23 cellular contexts compared by ENCODE assay signal in genomic region chr2:226184540-226184939, GRCh38.
DNase-seq lines count a peak whose midpoint lies in the region; ATAC-seq, FAIRE-seq and TF ChIP-seq lines count a peak whose summit lies in the region.
"Had no signal": no experiment of that assay in that cellular context is flagged by ENCODE, and none has a peak within 500 bp of the region (broad histone marks: within the 10 kb centered on the region; RNA-seq: fewer than 3 reads in every experiment).

No MANE protein-coding gene starts in this region.

- H3K9ac ChIP-seq in keratinocyte (ENCODE audit: control insufficient read depth, extremely low read depth, insufficient read depth, low read length) = no peak overlapping the region
- H3K9ac ChIP-seq in subcutaneous abdominal adipose tissue (ENCODE audit: low read length in 5 of 5) = no peak overlapping the region

- no peaks in the 10 kb centered on the region for H3K79me2 ChIP-seq in keratinocyte (ENCODE audit: control insufficient read depth, insufficient read depth, low read length)

- H3K9me3 ChIP-seq in keratinocyte (ENCODE audit: control insufficient read depth, low read depth, low read length) (peaks cover 10% of the 10 kb centered on the region), subcutaneous abdominal adipose tissue (ENCODE audit: control insufficient read depth in 5 of 5, low read length in 5 of 5) (peaks cover 0 to 10% (median 5%) of the 10 kb centered on the region in 5 donors)

- FAIRE-seq in keratinocyte (lab: Jason Lieb, UNC) = no peak

- H3K4me3 ChIP-seq in keratinocyte (ENCODE audit: control insufficient read depth in 2 of 3, extremely low read depth in 1 of 3, insufficient read depth in 2 of 3, low read depth in 1 of 3, low read length in 3 of 3) (no peak overlapping the region), subcutaneous abdominal adipose tissue (ENCODE audit: low read depth in 1 of 5, low read length in 5 of 5) (no peak overlapping the region)

- dilution Hi-C loops in keratinocyte (cut with MboI; ENCODE audit: extremely low pct_ligation_motif_present, low sequenced_read_pairs) = no loop called here

- H2AFZ ChIP-seq in keratinocyte (ENCODE audit: control insufficient read depth, low read length) = no peak overlapping the region

- no peak for TF ChIP-seq CTCF in keratinocyte (optimal IDR thresholded peaks at IDR 0.05 in 1 of 3, IDR thresholded peaks at IDR 0.05 in 1 of 3, conservative IDR thresholded peaks at IDR 0.05 in 1 of 3; ENCODE audit: extremely low read depth in 1 of 3, insufficient read depth in 2 of 3, low read length in 3 of 3)

- peak overlapping the region; percentile 88 for H3K27ac ChIP-seq in keratinocyte (ENCODE audit: control insufficient read depth, insufficient read depth, low read length)
- H3K27ac ChIP-seq in subcutaneous abdominal adipose tissue (ENCODE audit: low read depth, low read length) = peak overlapping the region; percentile 74
- H3K27ac ChIP-seq: 22Rv1 had no signal

- no peaks in the 10 kb centered on the region for H3K9me1 ChIP-seq in keratinocyte (ENCODE audit: control insufficient read depth, extremely low read depth, insufficient read depth, low read length)

- no peaks in the 10 kb centered on the region for H3K27me3 ChIP-seq in keratinocyte (ENCODE audit: control insufficient read depth, extremely low read depth, insufficient read depth, low read length)
- no peaks in the 10 kb centered on the region for H3K27me3 ChIP-seq in subcutaneous abdominal adipose tissue (ENCODE audit: control insufficient read depth in 5 of 5, insufficient read depth in 4 of 5, low read length in 5 of 5)

- H3K4me1 ChIP-seq in keratinocyte (ENCODE audit: control insufficient read depth, extremely low read depth, insufficient read depth, low read length) (peaks cover 21% of the 10 kb centered on the region), subcutaneous abdominal adipose tissue (ENCODE audit: control insufficient read depth in 5 of 5, insufficient read depth in 5 of 5, low read length in 5 of 5) (peaks cover 0 to 36% (median 23%) of the 10 kb centered on the region in 5 donors)

- no peaks in the 10 kb centered on the region for H4K20me1 ChIP-seq in keratinocyte (ENCODE audit: control insufficient read depth, extremely low read depth, insufficient read depth, low read length)

- DNase-seq in DMS 273 (lab: John Stamatoyannopoulos, UW; ENCODE audit: unreplicated experiment) (peak; percentile 51), DMS 273 treated with DMSO at 0.1 percent for 48 hours (lab: John Stamatoyannopoulos, UW) (no peak), keratinocyte (ENCODE audit: low read depth, low spot score) (no peak), COLO668 (lab: John Stamatoyannopoulos, UW; ENCODE audit: unreplicated experiment) (no peak), LoVo (ENCODE audit: low spot score) (no peak)
- DNase-seq: activated B cell treated with CpG ODN at 0.5 μM for 24 hours; activated CD4-positive, alpha-beta memory T cell treated with anti-CD3 and anti-CD28 coated beads, Interleukin-2, amount 10 ng/mL, durations not matched to agents 7 days and 5 days; activated naive CD4-positive, alpha-beta T cell; activated T-cell treated with anti-CD3 and anti-CD28 coated beads for 4 hours; C1 segment of cervical spinal cord; cerebellar nuclear complex; effector CD4-positive, alpha-beta T cell; GF-D8; glutamatergic neuron; midbrain; NCI-H774; right cardiac atrium; stimulated activated CD4-positive, alpha-beta T cell treated with anti-CD3 and anti-CD28 coated beads, Interleukin-15, amount 100 ng/mL, for 24 hours had no signal

- ATAC-seq in SK-N-SH treated with all-trans-retinoic acid at 6 μM for 48 hours = no peak
- no peak for ATAC-seq in GM19395 (IDR thresholded peaks at IDR 0.05; ENCODE audit: unreplicated experiment)
- ATAC-seq: esophagus mucosa had no signal

- H3K4me2 ChIP-seq in keratinocyte (ENCODE audit: control insufficient read depth, extremely low read depth, insufficient read depth, low read depth, low read length) = peak overlapping the region; percentile 84

- H3K36me3 ChIP-seq in keratinocyte (ENCODE audit: control insufficient read depth in 2 of 2, extremely low read depth in 1 of 2, insufficient read depth in 2 of 2, low read length in 2 of 2) (no peaks in the 10 kb centered on the region), subcutaneous abdominal adipose tissue (ENCODE audit: control insufficient read depth in 5 of 5, insufficient read depth in 5 of 5, low read length in 5 of 5) (no peaks in the 10 kb centered on the region)

TF ChIP-seq in SK-N-SH treated with all-trans-retinoic acid at 6 μM for 48 hours, 23 proteins besides CTCF, POLR2A, EP300 and RAD21:
- TF ChIP-seq ISL1 (CRISPR knock-in tag; IDR thresholded peaks at IDR 0.05) (no peak), TOX (CRISPR knock-in tag; IDR thresholded peaks at IDR 0.05; ENCODE audit: borderline replicate concordance) (0 out of 2 replicates have a peak, but pooled peaks have one; percentile 32), GLIS3 (CRISPR knock-in tag; IDR thresholded peaks at IDR 0.05) (no peak)
- TF ChIP-seq, protein P1, sequence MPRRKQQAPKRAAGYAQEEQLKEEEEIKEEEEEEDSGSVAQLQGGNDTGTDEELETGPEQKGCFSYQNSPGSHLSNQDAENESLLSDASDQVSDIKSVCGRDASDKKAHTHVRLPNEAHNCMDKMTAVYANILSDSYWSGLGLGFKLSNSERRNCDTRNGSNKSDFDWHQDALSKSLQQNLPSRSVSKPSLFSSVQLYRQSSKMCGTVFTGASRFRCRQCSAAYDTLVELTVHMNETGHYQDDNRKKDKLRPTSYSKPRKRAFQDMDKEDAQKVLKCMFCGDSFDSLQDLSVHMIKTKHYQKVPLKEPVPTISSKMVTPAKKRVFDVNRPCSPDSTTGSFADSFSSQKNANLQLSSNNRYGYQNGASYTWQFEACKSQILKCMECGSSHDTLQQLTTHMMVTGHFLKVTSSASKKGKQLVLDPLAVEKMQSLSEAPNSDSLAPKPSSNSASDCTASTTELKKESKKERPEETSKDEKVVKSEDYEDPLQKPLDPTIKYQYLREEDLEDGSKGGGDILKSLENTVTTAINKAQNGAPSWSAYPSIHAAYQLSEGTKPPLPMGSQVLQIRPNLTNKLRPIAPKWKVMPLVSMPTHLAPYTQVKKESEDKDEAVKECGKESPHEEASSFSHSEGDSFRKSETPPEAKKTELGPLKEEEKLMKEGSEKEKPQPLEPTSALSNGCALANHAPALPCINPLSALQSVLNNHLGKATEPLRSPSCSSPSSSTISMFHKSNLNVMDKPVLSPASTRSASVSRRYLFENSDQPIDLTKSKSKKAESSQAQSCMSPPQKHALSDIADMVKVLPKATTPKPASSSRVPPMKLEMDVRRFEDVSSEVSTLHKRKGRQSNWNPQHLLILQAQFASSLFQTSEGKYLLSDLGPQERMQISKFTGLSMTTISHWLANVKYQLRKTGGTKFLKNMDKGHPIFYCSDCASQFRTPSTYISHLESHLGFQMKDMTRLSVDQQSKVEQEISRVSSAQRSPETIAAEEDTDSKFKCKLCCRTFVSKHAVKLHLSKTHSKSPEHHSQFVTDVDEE (CRISPR knock-in tag; IDR thresholded peaks at IDR 0.05) = no peak
